ENCODE assay signal across 31 cellular contexts in the genomic region with DNA sequence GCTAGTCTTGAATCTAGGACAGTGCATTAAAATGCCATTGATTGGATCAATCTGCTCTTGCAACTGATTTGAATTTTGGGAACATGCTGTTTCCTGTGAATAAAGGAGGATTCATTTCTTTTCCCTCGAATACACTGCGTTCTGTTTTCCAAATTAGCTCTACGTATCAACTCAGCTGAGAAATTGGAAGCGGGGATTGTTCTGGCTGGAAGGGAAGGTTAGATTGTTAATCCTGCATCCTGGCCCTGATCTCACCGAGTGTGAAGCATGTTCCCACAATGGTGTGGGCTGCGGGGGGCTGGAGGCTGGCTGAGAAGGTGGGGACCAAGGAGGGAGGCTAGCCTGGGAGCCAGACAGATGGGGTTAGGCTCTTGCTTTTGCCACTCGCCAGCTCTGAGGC. TPM values are rescaled to one million over a fixed set of nuclear protein-coding genes. Genes with fewer than 3 reads are reported as not detected.
A peak's percentile ranks its signal among the peaks of the same experiment; 100 is the strongest.
DNase-seq lines count a peak whose midpoint lies in the region; TF ChIP-seq lines count a peak whose summit lies in the region.
"Had no signal": no experiment of that assay in that cellular context is flagged by ENCODE, and none has a peak within 500 bp of the region (broad histone marks: within the 10 kb centered on the region; RNA-seq: fewer than 3 reads in every experiment).

No MANE protein-coding gene starts in this region.

- intact Hi-C loops in cardiac septum (cut with DNase I): no loop called here

- DNase-seq in cardiac septum (ENCODE audit: low spot score) (peak; percentile 49), right atrium auricular region (ENCODE audit: low spot score) (no peak), pons (ENCODE audit: low spot score) (peak; percentile 86), NOMO-1 treated with dmso at 0.1 percent for 144 hours (lab: John Stamatoyannopoulos, UW; ENCODE audit: unreplicated experiment) (no peak), 8988T (no peak), NCI-H345 treated with DMSO at 0.1 percent for 48 hours (lab: John Stamatoyannopoulos, UW; ENCODE audit: unreplicated experiment) (no peak)
- no peak for DNase-seq in activated T-cell treated with anti-CD3 and anti-CD28 coated beads, Interleukin-2, amount 50 U/mL, for 1 hour
- DNase-seq: activated CD4-positive, alpha-beta T cell treated with anti-CD3 and anti-CD28 coated beads for 4 hours; activated effector memory CD4-positive, alpha-beta T cell treated with Interleukin-2 at 50 U/mL for 16 hours; activated T-cell treated with anti-CD3 and anti-CD28 coated beads for 4 hours; CD4-positive, CD25-positive, alpha-beta regulatory T cell; endodermal cell; GOT3; Kasumi-1; NCI-H1436 treated with DMSO at 0.1 percent for 48 hours; NCI-H2081 treated with DMSO at 0.1 percent for 48 hours; NCI-H226; nephron progenitor cell; stimulated activated CD4-positive, alpha-beta T cell treated with anti-CD3 and anti-CD28 coated beads, Interleukin-12 subunit alpha, Interleukin-12 subunit beta, amount 100 ng/mL, for 4 hours; stimulated activated CD4-positive, alpha-beta T cell treated with anti-CD3 and anti-CD28 coated beads, Interleukin-2, amount 100 ng/mL, for 48 hours; stimulated activated naive CD8-positive, alpha-beta T cell treated with anti-CD3 and anti-CD28 coated beads, Interleukin-15, amount 100 ng/mL, for 72 hours; T-helper 9 cell; tibial artery had no signal

- H3K27me3 ChIP-seq in right atrium auricular region: no peaks in the 10 kb centered on the region
- no peaks in the 10 kb centered on the region for H3K27me3 ChIP-seq in layer of hippocampus (ENCODE audit: control insufficient read depth, insufficient read depth, low read length)
- H3K27me3 ChIP-seq: ascending aorta, cardiac muscle cell, heart left ventricle, tibial artery had no signal

- H3K4me1 ChIP-seq in right atrium auricular region: peaks cover 0 to 24% of the 10 kb centered on the region in 2 donors

- H3K36me3 ChIP-seq in right atrium auricular region: no peaks in the 10 kb centered on the region
- H3K36me3 ChIP-seq: ascending aorta, cardiac muscle cell, tibial artery had no signal

- H3K27ac ChIP-seq in right atrium auricular region (no peak overlapping the region), layer of hippocampus (ENCODE audit: low read depth, low read length) (peak overlapping the region; percentile 91)
- H3K27ac ChIP-seq: cardiac muscle cell, heart left ventricle, tibial artery, VCaP had no signal

- H3K4me3 ChIP-seq in right atrium auricular region: no peak overlapping the region
- H3K4me3 ChIP-seq: ascending aorta, cardiac muscle cell, heart left ventricle, lung, tibial artery had no signal

- no peak for TF ChIP-seq CTCF in right atrium auricular region (IDR thresholded peaks at IDR 0.05)

- no peaks in the 10 kb centered on the region for H3K9me3 ChIP-seq in right atrium auricular region
- H3K9me3 ChIP-seq: ascending aorta, heart left ventricle, tibial artery had no signal

RNA-seq across cellular contexts. Expression of a gene that starts 17.6 kb away (rescaled TPM):
- 104 TPM for total RNA-seq in cardiac septum
- 10 to 100 TPM; 76.3 to 78.3 TPM for total RNA-seq in right atrium auricular region
- total RNA-seq: CD4-positive, CD25-positive, alpha-beta regulatory T cell had no signal

RNA-seq across cellular contexts. Expression of a gene that starts 24.5 kb away (rescaled TPM):
- 0.92 TPM for total RNA-seq in cardiac septum
- total RNA-seq in right atrium auricular region: not detected
- total RNA-seq: ascending aorta; cardiac muscle cell; CD4-positive, CD25-positive, alpha-beta regulatory T cell; endodermal cell; fibroblast of villous mesenchyme; lung; sciatic nerve had no signal

Comparison
In these comparisons a context has a peak if more than half of its experiments do, and no peak if none do; other contexts are left out.
1. DNase-seq: peak in cardiac septum (single experiment) and pons (single experiment); none in right atrium auricular region (single experiment), NOMO-1 treated with dmso at 0.1 percent for 144 hours (single experiment), 8988T (single experiment), NCI-H345 treated with DMSO at 0.1 percent for 48 hours (single experiment) and activated T-cell treated with anti-CD3 and anti-CD28 coated beads, Interleukin-2, amount 50 U/mL, for 1 hour (single experiment).